17 cellular contexts compared by ENCODE assay signal in genomic region chr2:98932164-98932563, GRCh38. TPM values are rescaled to one million over a fixed set of nuclear protein-coding genes. Genes with fewer than 3 reads are reported as not detected.
DNase-seq lines count a peak whose midpoint lies in the region; ATAC-seq and TF ChIP-seq lines count a peak whose summit lies in the region.
"Had no signal": no experiment of that assay in that cellular context is flagged by ENCODE, and none has a peak within 500 bp of the region (broad histone marks: within the 10 kb centered on the region; RNA-seq: fewer than 3 reads in every experiment).

No MANE protein-coding gene starts in this region.

- intact Hi-C loops in upper lobe of right lung (cut with DNase I) = no loop called here

- H3K9me3 ChIP-seq in upper lobe of right lung = no peaks in the 10 kb centered on the region
- H3K9me3 ChIP-seq: Caco-2 had no signal

- no peak overlapping the region for H3K4me3 ChIP-seq in upper lobe of right lung

- DNase-seq in NCI-H1417 (lab: John Stamatoyannopoulos, UW) (peak in 2 of 3 experiments; percentile 8 to 39), NCI-H1417 treated with DMSO at 0.1 percent for 48 hours (lab: John Stamatoyannopoulos, UW) (no peak), NCI-H748 (lab: John Stamatoyannopoulos, UW; ENCODE audit: unreplicated experiment) (peak; percentile 40), NCI-H748 treated with DMSO at 0.1 percent for 48 hours (lab: John Stamatoyannopoulos, UW) (no peak), RWPE1 (ENCODE audit: low spot score) (no peak), upper lobe of right lung (peak; percentile 35), inferior parietal cortex (ENCODE audit: extremely low spot score) (no peak)
- DNase-seq: Caco-2; CD8-positive, alpha-beta T cell; DMS53; GF-D8; GOT3; H9 had no signal

- H3K36me3 ChIP-seq in upper lobe of right lung = no peaks in the 10 kb centered on the region

- no peak for ATAC-seq in upper lobe of right lung
- no peak for ATAC-seq in HG02623 (IDR thresholded peaks at IDR 0.05; ENCODE audit: unreplicated experiment)
- ATAC-seq: CD8-positive, alpha-beta T cell had no signal

- CTCF ChIA-PET in RWPE1 (lab: Yijun Ruan, JAX) = no interaction called here

- POLR2A ChIA-PET in RWPE1 (lab: Yijun Ruan, JAX; ENCODE audit: low non-redundant PET) = no interaction called here

- H3K27me3 ChIP-seq in upper lobe of right lung = peaks cover 32% of the 10 kb centered on the region

- peak overlapping the region; percentile 15; the same call in 1 of the 2 replicates for H3K27ac ChIP-seq in RWPE1
- no peak overlapping the region for H3K27ac ChIP-seq in upper lobe of right lung
- H3K27ac ChIP-seq: 22Rv1 had no signal

- H3K4me1 ChIP-seq in upper lobe of right lung = peaks cover 7% of the 10 kb centered on the region
- H3K4me1 ChIP-seq: Caco-2 had no signal

- TF ChIP-seq CTCF in RWPE1 (conservative IDR thresholded peaks at IDR 0.05; ENCODE audit: low read depth) = no peak
- no peak for TF ChIP-seq CTCF in upper lobe of right lung (IDR thresholded peaks at IDR 0.05)

RNA-seq across cellular contexts. Expression of gene CRACDL, which starts 3.9 kb away (rescaled TPM):
- total RNA-seq in upper lobe of right lung = 33.3 TPM
- total RNA-seq: A673, HT1080 had no signal

Comparison
In these comparisons a context has a peak if more than half of its experiments do, and no peak if none do; other contexts are left out.
1. DNase-seq: peak in NCI-H1417 (2 of 3), NCI-H748 (single experiment) and upper lobe of right lung (single experiment); none in NCI-H1417 treated with DMSO at 0.1 percent for 48 hours (single experiment), NCI-H748 treated with DMSO at 0.1 percent for 48 hours (single experiment), RWPE1 (single experiment) and inferior parietal cortex (single experiment).